ENCODE assay signal across 32 cellular contexts in the genomic region with DNA sequence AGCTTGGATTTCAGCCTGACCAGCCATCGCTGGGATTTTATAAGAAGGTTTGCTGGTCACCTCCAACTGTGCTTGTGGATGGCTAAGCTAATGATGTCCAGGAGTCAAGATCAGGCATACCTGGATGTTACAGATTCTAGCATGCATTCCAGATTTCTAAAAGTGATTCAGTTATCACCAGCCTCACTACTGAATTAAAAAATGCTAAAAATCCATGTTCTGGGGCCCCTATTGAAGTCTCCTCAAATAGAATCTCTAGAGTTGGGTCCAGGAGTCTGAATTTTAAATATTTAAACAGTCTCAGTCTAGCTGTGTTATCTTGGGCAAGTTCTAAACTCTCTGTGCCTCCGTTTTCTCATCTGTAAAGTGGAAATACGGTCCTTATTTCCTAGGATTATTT. TPM values are rescaled to one million over a fixed set of nuclear protein-coding genes. Genes with fewer than 3 reads are reported as not detected.
DNase-seq lines count a peak whose midpoint lies in the region; ATAC-seq, FAIRE-seq and TF ChIP-seq lines count a peak whose summit lies in the region.
"Had no signal": no experiment of that assay in that cellular context is flagged by ENCODE, and none has a peak within 500 bp of the region (broad histone marks: within the 10 kb centered on the region; RNA-seq: fewer than 3 reads in every experiment).

No MANE protein-coding gene starts in this region.

- DNase-seq in left ventricle myocardium inferior (no peak), right cardiac atrium (no peak), OCI-LY7 (ENCODE audit: low spot score) (no peak), kidney (no peak), NCI-H345 treated with DMSO at 0.1 percent for 48 hours (lab: John Stamatoyannopoulos, UW; ENCODE audit: unreplicated experiment) (no peak), pons (ENCODE audit: low spot score) (no peak)
- no peak for DNase-seq in stimulated activated naive B cell treated with anti-CD40 and anti-IgM and Interleukin-4, amounts not matched to agents 10 μg/mL and 1 μg/mL and 100 μg/mL, for 72 hours
- DNase-seq: ACHN; activated CD4-positive, alpha-beta T cell treated with anti-CD3 and anti-CD28 coated beads, Interleukin-2, amount 10 ng/mL, durations not matched to agents 24 days and 14 days; activated gamma-delta T cell; activated T-cell treated with anti-CD3 and anti-CD28 coated beads, Interleukin-2, amount 50 U/mL, for 1 hour; BE2C; brain microvascular endothelial cell; DMS153; dorsolateral prefrontal cortex; foreskin keratinocyte; heart left ventricle; left cardiac atrium; mammary epithelial cell; NCI-H1105; NCI-H187; NCI-H2171; NCI-H510A; RPMI8226; SJCRH30; T-helper 9 cell had no signal

- CTCF ChIA-PET in OCI-LY7 (lab: Charles Lee; ENCODE audit: unreplicated experiment): no interaction called here

- FAIRE-seq in kidney (lab: Jason Lieb, UNC): no peak
- FAIRE-seq: endometrium, urothelium cell line had no signal

- peak overlapping the region; percentile 27; the same call in 1 of the 2 replicates for H3K4me2 ChIP-seq in OCI-LY7 (ENCODE audit: low read length)

- no peaks in the 10 kb centered on the region for H3K27me3 Mint-ChIP-seq in stimulated activated naive B cell treated with anti-CD40 and anti-IgM and Interleukin-4, amounts not matched to agents 10 μg/mL and 1 μg/mL and 100 μg/mL, for 72 hours
- H3K27me3 Mint-ChIP-seq: activated CD4-positive, alpha-beta T cell treated with anti-CD3 and anti-CD28 coated beads, Interleukin-2, amount 10 ng/mL, durations not matched to agents 24 days and 14 days; stimulated activated memory B cell treated with anti-CD40 and anti-IgM and Interleukin-4, amounts not matched to agents 10 μg/mL and 1 μg/mL and 100 μg/mL, for 72 hours had no signal

- H3K4me1 Mint-ChIP-seq in stimulated activated naive B cell treated with anti-CD40 and anti-IgM and Interleukin-4, amounts not matched to agents 10 μg/mL and 1 μg/mL and 100 μg/mL, for 72 hours: peaks cover 22 to 44% of the 10 kb centered on the region in 2 donors

- no peaks in the 10 kb centered on the region for H3K36me3 ChIP-seq in left ventricle myocardium inferior
- peaks cover 47% of the 10 kb centered on the region for H3K36me3 ChIP-seq in OCI-LY7 (ENCODE audit: insufficient read depth, low read length)
- H3K36me3 ChIP-seq in kidney (ENCODE audit: control insufficient read depth in 1 of 2, insufficient read depth in 2 of 2, low read length in 2 of 2): no peaks in the 10 kb centered on the region
- H3K36me3 ChIP-seq: BE2C, brain microvascular endothelial cell, esophagus muscularis mucosa, SJCRH30 had no signal

- intact Hi-C loops in left ventricle myocardium inferior (cut with micrococcal nuclease): no loop called here
- intact Hi-C loops in right cardiac atrium (cut with DNase I): loop anchor here in 3 of 4 donors (10.0 kb wide), 3 partner anchors 88 to 338 kb away; no protein-coding TSS in a partner anchor
- intact Hi-C loops in OCI-LY7 (cut with micrococcal nuclease; ENCODE audit: unreplicated experiment): loop anchor here (5.0 kb wide), 1 partner anchor 261 kb away; no protein-coding TSS in a partner anchor
- intact Hi-C loops in kidney (cut with DNase I): no loop called here

- no peak overlapping the region for H2AFZ ChIP-seq in OCI-LY7 (ENCODE audit: low read length)

- no peak overlapping the region for H3K27ac Mint-ChIP-seq in stimulated activated naive B cell treated with anti-CD40 and anti-IgM and Interleukin-4, amounts not matched to agents 10 μg/mL and 1 μg/mL and 100 μg/mL, for 72 hours

- peaks cover 93% of the 10 kb centered on the region for H3K79me2 ChIP-seq in OCI-LY7 (ENCODE audit: insufficient read depth, low read depth, low read length)

- 95% methylated on average over 3 of the region's 3 CpGs for WGBS in right cardiac atrium

- H3K36me3 Mint-ChIP-seq in stimulated activated naive B cell treated with anti-CD40 and anti-IgM and Interleukin-4, amounts not matched to agents 10 μg/mL and 1 μg/mL and 100 μg/mL, for 72 hours: peaks cover 52 to 64% of the 10 kb centered on the region in 2 donors

- POLR2A ChIA-PET in OCI-LY7 (lab: Charles Lee): interaction anchor here (0.7 to 12.7 kb wide), 12 partner anchors 9 to 339 kb away, joined by 3 to 284 read pairs (median 5); no protein-coding TSS in a partner anchor

- no peaks in the 10 kb centered on the region for H3K27me3 ChIP-seq in left ventricle myocardium inferior (ENCODE audit: low read depth)
- no peaks in the 10 kb centered on the region for H3K27me3 ChIP-seq in right cardiac atrium (ENCODE audit: control insufficient read depth, insufficient read depth)
- H3K27me3 ChIP-seq: BE2C, brain microvascular endothelial cell, dorsolateral prefrontal cortex, esophagus muscularis mucosa, foreskin keratinocyte, heart left ventricle, SJCRH30 had no signal

- TF ChIP-seq CTCF in left ventricle myocardium inferior (IDR thresholded peaks at IDR 0.05; ENCODE audit: borderline replicate concordance) (no peak), OCI-LY7 (conservative IDR thresholded peaks at IDR 0.05; ENCODE audit: low read length) (no peak), kidney (IDR thresholded peaks at IDR 0.05; ENCODE audit: borderline replicate concordance, extremely low read depth, insufficient read depth) (no peak)

- no peak for ATAC-seq in right cardiac atrium
- ATAC-seq in stimulated activated naive B cell treated with anti-CD40 and anti-IgM and Interleukin-4, amounts not matched to agents 10 μg/mL and 1 μg/mL and 100 μg/mL, for 72 hours (replicated peaks): no peak
- ATAC-seq: foreskin keratinocyte; HCT116; heart left ventricle; left cardiac atrium; stimulated activated memory B cell treated with anti-CD40 and anti-IgM and Interleukin-4, amounts not matched to agents 10 μg/mL and 1 μg/mL and 100 μg/mL, for 72 hours had no signal

- H3K27ac ChIP-seq in left ventricle myocardium inferior (replicated peaks): peak overlapping the region; percentile 8
- H3K27ac ChIP-seq in right cardiac atrium (ENCODE audit: low read length): no peak overlapping the region
- no peak overlapping the region for H3K27ac ChIP-seq in OCI-LY7 (ENCODE audit: low read depth, low read length, poor library complexity, severe bottlenecking)
- H3K27ac ChIP-seq in kidney (ENCODE audit: low read depth in 2 of 2, low read length in 2 of 2): peak overlapping the region; percentile 7 to 18
- H3K27ac ChIP-seq: brain microvascular endothelial cell, foreskin keratinocyte, SJCRH30 had no signal

- peaks cover 0 to 4% of the 10 kb centered on the region in 2 donors for H3K9me3 Mint-ChIP-seq in stimulated activated naive B cell treated with anti-CD40 and anti-IgM and Interleukin-4, amounts not matched to agents 10 μg/mL and 1 μg/mL and 100 μg/mL, for 72 hours
- H3K9me3 Mint-ChIP-seq: nephron; stimulated activated memory B cell treated with anti-CD40 and anti-IgM and Interleukin-4, amounts not matched to agents 10 μg/mL and 1 μg/mL and 100 μg/mL, for 72 hours had no signal

- no peaks in the 10 kb centered on the region for H4K20me1 ChIP-seq in OCI-LY7 (ENCODE audit: insufficient read depth, low read length)

- no peak overlapping the region for H3K4me3 ChIP-seq in left ventricle myocardium inferior
- no peak overlapping the region for H3K4me3 ChIP-seq in right cardiac atrium (ENCODE audit: low read length)
- no peak overlapping the region for H3K4me3 ChIP-seq in OCI-LY7 (ENCODE audit: low read depth, low read length, poor library complexity, severe bottlenecking)
- no peak overlapping the region for H3K4me3 ChIP-seq in kidney (ENCODE audit: low read length in 2 of 2)
- H3K4me3 ChIP-seq: esophagus muscularis mucosa, heart left ventricle, SJCRH30 had no signal

- H3K9ac ChIP-seq in kidney (ENCODE audit: low read length in 2 of 2): no peak overlapping the region

- H3K9me2 ChIP-seq in OCI-LY7 (ENCODE audit: insufficient read depth, low read length): no peaks in the 10 kb centered on the region

- no TSS peak for BruUV-seq in OCI-LY7 (replicated peaks; lab: Mats Ljungman, UMichigan)

- H3K4me1 ChIP-seq in left ventricle myocardium inferior (peaks cover 29% of the 10 kb centered on the region), right cardiac atrium (ENCODE audit: control insufficient read depth, insufficient read depth, low read length) (no peaks in the 10 kb centered on the region), OCI-LY7 (ENCODE audit: insufficient read depth, low read length, poor library complexity, severe bottlenecking) (peaks cover 39% of the 10 kb centered on the region), kidney (ENCODE audit: control insufficient read depth in 1 of 2, insufficient read depth in 1 of 2, low read depth in 1 of 2, low read length in 2 of 2) (peaks cover 4 to 6% of the 10 kb centered on the region in 2 donors)
- H3K4me1 ChIP-seq: SJCRH30 had no signal

- no peaks in the 10 kb centered on the region for H3K9me3 ChIP-seq in left ventricle myocardium inferior (replicated peaks)
- no peaks in the 10 kb centered on the region for H3K9me3 ChIP-seq in right cardiac atrium (ENCODE audit: control insufficient read depth, low read length)
- no peaks in the 10 kb centered on the region for H3K9me3 ChIP-seq in OCI-LY7 (ENCODE audit: low read length)
- no peaks in the 10 kb centered on the region for H3K9me3 ChIP-seq in kidney (ENCODE audit: control insufficient read depth in 1 of 2, low read length in 2 of 2)
- H3K9me3 ChIP-seq: BE2C, esophagus muscularis mucosa, heart left ventricle, SJCRH30 had no signal

- H3K4me3 Mint-ChIP-seq in stimulated activated naive B cell treated with anti-CD40 and anti-IgM and Interleukin-4, amounts not matched to agents 10 μg/mL and 1 μg/mL and 100 μg/mL, for 72 hours: no peak overlapping the region
- H3K4me3 Mint-ChIP-seq: nephron had no signal

RNA-seq across cellular contexts. Expression of gene ARID5B, which starts 5.0 kb away (rescaled TPM):
- 13.7 TPM for total RNA-seq in left ventricle myocardium inferior
- 10 to 100 TPM; 16.9 to 31.8 (median 20.1) TPM for total RNA-seq in right cardiac atrium
- polyA plus RNA-seq in right cardiac atrium: 13.7 TPM
- 38.0 and 43.6 TPM in 2 replicates for total RNA-seq in OCI-LY7 (2014; rRNA removed; shearing (Covaris generic))
- total RNA-seq in OCI-LY7 (2022): 56.5 and 56.7 TPM in 2 replicates
- 77.9 TPM for total RNA-seq in kidney
- polyA plus RNA-seq in kidney (ENCODE audit: insufficient read depth, low read depth, low replicate concordance): 8.6 TPM

Comparison
In these comparisons a context has a peak if more than half of its experiments do, and no peak if none do; other contexts are left out.
1. H3K27ac ChIP-seq: peak in left ventricle myocardium inferior (single experiment) and kidney (2 of 2); none in right cardiac atrium (single experiment) and OCI-LY7 (single experiment).
2. intact Hi-C loops: an anchor here in right cardiac atrium (10.0 kb wide) and OCI-LY7 (5.0 kb wide); none called in left ventricle myocardium inferior and kidney.